Comparison of ENCODE assay signal across 22 cellular contexts in the genomic region with DNA sequence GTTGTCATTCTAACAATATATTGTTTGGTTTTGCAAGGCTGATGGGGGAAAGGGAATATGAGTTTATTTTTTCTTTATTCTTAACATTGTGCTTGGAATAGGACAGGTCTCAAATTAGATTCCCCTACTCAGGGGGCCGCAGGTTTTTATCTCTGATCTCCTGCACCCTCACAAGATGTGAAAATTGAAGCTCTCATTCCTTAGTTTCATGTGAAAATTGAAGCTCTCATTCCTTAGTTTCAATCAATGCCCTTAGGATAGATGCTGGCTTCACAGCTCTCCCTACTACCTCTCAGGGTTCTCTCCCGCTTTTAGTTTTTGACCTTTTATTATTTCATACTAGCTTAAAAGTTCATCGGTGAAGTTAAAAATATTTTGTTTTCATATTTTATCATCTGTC. TPM values are rescaled to one million over a fixed set of nuclear protein-coding genes. Genes with fewer than 3 reads are reported as not detected.
A peak's percentile ranks its signal among the peaks of the same experiment; 100 is the strongest.
DNase-seq lines count a peak whose midpoint lies in the region; ATAC-seq and TF ChIP-seq lines count a peak whose summit lies in the region.
"Had no signal": no experiment of that assay in that cellular context is flagged by ENCODE, and none has a peak within 500 bp of the region (broad histone marks: within the 10 kb centered on the region; RNA-seq: fewer than 3 reads in every experiment).

No MANE protein-coding gene starts in this region.

- peaks cover 9% of the 10 kb centered on the region for H3K36me3 ChIP-seq in mammary epithelial cell (ENCODE audit: insufficient read depth, low read length)
- peaks cover 22% of the 10 kb centered on the region for H3K36me3 ChIP-seq in SJSA1

- CTCF ChIA-PET in MCF 10A (lab: Yijun Ruan, JAX) (interaction anchor here (0.7 to 2.0 kb wide), 4 partner anchors 10 to 679 kb away, joined by 3 to 9 read pairs (median 4); no protein-coding TSS in a partner anchor), mammary epithelial cell (lab: Charles Lee; ENCODE audit: low non-redundant PET) (no interaction called here)

- WGBS in mammary epithelial cell (ENCODE audit: low coverage, missing lambda C conversion rate), result 88% methylated on average over 3 of the region's 3 CpGs

- POLR2A ChIA-PET in MCF 10A (lab: Yijun Ruan, JAX), result interaction anchor here (0.6 to 3.8 kb wide), 5 partner anchors 9 to 1480 kb away, joined by 3 to 67 read pairs (median 3); partner anchors contain the start of gene NEIL3

- in situ Hi-C loops in mammary epithelial cell (cut with MboI; ENCODE audit: low sequenced_read_pairs in 2 of 2), result no loop called here

- H3K4me2 ChIP-seq in mammary epithelial cell (ENCODE audit: insufficient read depth, low read depth, low read length), result no peak overlapping the region
- H3K4me2 ChIP-seq: GM23338 had no signal

- H3K36me3 Mint-ChIP-seq in MCF 10A (ENCODE audit: insufficient read depth, unreplicated experiment), result no peaks in the 10 kb centered on the region
- H3K36me3 Mint-ChIP-seq in endothelial cell (ENCODE audit: low read depth, unreplicated experiment), result no peaks in the 10 kb centered on the region
- H3K36me3 Mint-ChIP-seq in stimulated activated effector memory CD8-positive, alpha-beta T cell treated with anti-CD3 and anti-CD28 coated beads, Interleukin-12 subunit alpha, Interleukin-12 subunit beta, amount 100 ng/mL, for 72 hours, result no peaks in the 10 kb centered on the region
- peaks cover 23% of the 10 kb centered on the region for H3K36me3 Mint-ChIP-seq in type B pancreatic cell

- H3K27me3 ChIP-seq in mammary epithelial cell (ENCODE audit: insufficient read depth, low read length) (no peaks in the 10 kb centered on the region), SJSA1 (replicated peaks) (no peaks in the 10 kb centered on the region)
- H3K27me3 ChIP-seq: BE2C had no signal

- H3K9me3 Mint-ChIP-seq in MCF 10A (ENCODE audit: unreplicated experiment), result no peaks in the 10 kb centered on the region
- no peaks in the 10 kb centered on the region for H3K9me3 Mint-ChIP-seq in endothelial cell (ENCODE audit: unreplicated experiment)
- H3K9me3 Mint-ChIP-seq in stimulated activated effector memory CD8-positive, alpha-beta T cell treated with anti-CD3 and anti-CD28 coated beads, Interleukin-12 subunit alpha, Interleukin-12 subunit beta, amount 100 ng/mL, for 72 hours, result no peaks in the 10 kb centered on the region
- peaks cover 4% of the 10 kb centered on the region for H3K9me3 Mint-ChIP-seq in type B pancreatic cell
- H3K9me3 Mint-ChIP-seq: GM23338 had no signal

- intact Hi-C loops in MCF 10A (cut with micrococcal nuclease), result no loop called here
- intact Hi-C loops in mammary epithelial cell (cut with micrococcal nuclease), result no loop called here

- DNase-seq in MCF 10A (ENCODE audit: unreplicated experiment) (no peak), mammary epithelial cell (no peak), SJSA1 (ENCODE audit: low read depth in 1 of 2, low spot score in 2 of 2) (no peak), endothelial cell (ENCODE audit: low spot score) (no peak), type B pancreatic cell (ENCODE audit: extremely low spot score, unreplicated experiment) (no peak), cerebellar nuclear complex (lab: John Stamatoyannopoulos, UW) (no peak)
- DNase-seq in stimulated activated effector memory CD8-positive, alpha-beta T cell treated with anti-CD3 and anti-CD28 coated beads, Interleukin-12 subunit alpha, Interleukin-12 subunit beta, amount 100 ng/mL, for 72 hours (ENCODE audit: low spot score in 2 of 2), result no peak
- DNase-seq: BE2C, DMS79, KBM-7, NCI-H1092 treated with DMSO at 0.1 percent for 48 hours, NCI-H146, NCI-H2029, NCI-H226, NCI-H524 treated with DMSO at 0.1 percent for 48 hours, NCI-H82, SIG-M5 had no signal

- no peaks in the 10 kb centered on the region for H3K9me3 ChIP-seq in mammary epithelial cell (replicated peaks; ENCODE audit: insufficient read depth, low read length)
- no peaks in the 10 kb centered on the region for H3K9me3 ChIP-seq in SJSA1 (replicated peaks)
- H3K9me3 ChIP-seq: BE2C had no signal

- dilution Hi-C loops in mammary epithelial cell (cut with HindIII; ENCODE audit: low sequenced_read_pairs), result no loop called here

- no peak for ATAC-seq in stimulated activated effector memory CD8-positive, alpha-beta T cell treated with anti-CD3 and anti-CD28 coated beads, Interleukin-12 subunit alpha, Interleukin-12 subunit beta, amount 100 ng/mL, for 72 hours
- no peak for ATAC-seq in HG02623 (IDR thresholded peaks at IDR 0.05; ENCODE audit: unreplicated experiment)
- ATAC-seq: GM23338, HepG2, Panc1 had no signal

- no TSS peak for BruUV-seq in MCF 10A (replicated peaks; lab: Mats Ljungman, UMichigan)
- BruUV-seq in mammary epithelial cell (replicated peaks; lab: Mats Ljungman, UMichigan), result no TSS peak

- H2AFZ ChIP-seq in mammary epithelial cell (ENCODE audit: low read depth, low read length), result no peak overlapping the region
- H2AFZ ChIP-seq: GM23338 had no signal

- TF ChIP-seq CTCF in MCF 10A (IDR thresholded peaks at IDR 0.05; ENCODE audit: unreplicated experiment) (no peak), mammary epithelial cell (conservative IDR thresholded peaks at IDR 0.05 in 1 of 2, IDR thresholded peaks at IDR 0.05 in 1 of 2; ENCODE audit: extremely low read depth in 1 of 2, insufficient read depth in 1 of 2, low read depth in 1 of 2, low read length in 2 of 2) (no peak), endothelial cell (IDR thresholded peaks at IDR 0.05; ENCODE audit: unreplicated experiment) (no peak), type B pancreatic cell (conservative IDR thresholded peaks at IDR 0.05) (no peak)

- no peak overlapping the region for H3K9ac ChIP-seq in mammary epithelial cell (ENCODE audit: insufficient read depth, low read length)

- peaks cover 49% of the 10 kb centered on the region for H3K4me1 Mint-ChIP-seq in MCF 10A (ENCODE audit: insufficient read depth, unreplicated experiment)
- H3K4me1 Mint-ChIP-seq in endothelial cell (ENCODE audit: unreplicated experiment), result no peaks in the 10 kb centered on the region
- peaks cover 37% of the 10 kb centered on the region for H3K4me1 Mint-ChIP-seq in stimulated activated effector memory CD8-positive, alpha-beta T cell treated with anti-CD3 and anti-CD28 coated beads, Interleukin-12 subunit alpha, Interleukin-12 subunit beta, amount 100 ng/mL, for 72 hours
- peaks cover 5% of the 10 kb centered on the region for H3K4me1 Mint-ChIP-seq in type B pancreatic cell (ENCODE audit: unreplicated experiment)

- H3K27ac ChIP-seq in mammary epithelial cell (ENCODE audit: insufficient read depth, low read depth, low read length) (no peak overlapping the region), SJSA1 (peak overlapping the region; percentile 18; the same call in 1 of the 2 replicates)
- H3K27ac ChIP-seq: HL-60 had no signal

- peaks cover 67% of the 10 kb centered on the region for H3K79me2 ChIP-seq in mammary epithelial cell (ENCODE audit: insufficient read depth, low read length)

- H3K4me3 ChIP-seq in mammary epithelial cell (replicated peaks in 1 of 3; ENCODE audit: insufficient read depth in 1 of 3, low read depth in 2 of 3, low read length in 3 of 3) (no peak overlapping the region), SJSA1 (no peak overlapping the region)
- H3K4me3 ChIP-seq: GM23338 had no signal

- H3K4me1 ChIP-seq in mammary epithelial cell (ENCODE audit: insufficient read depth, low read length) (no peaks in the 10 kb centered on the region), SJSA1 (replicated peaks) (peaks cover 16% of the 10 kb centered on the region)

- peak overlapping the region; percentile 92 for H3K27ac Mint-ChIP-seq in MCF 10A (ENCODE audit: low read depth, unreplicated experiment)
- H3K27ac Mint-ChIP-seq in endothelial cell (ENCODE audit: unreplicated experiment), result peak overlapping the region; percentile 14
- H3K27ac Mint-ChIP-seq in stimulated activated effector memory CD8-positive, alpha-beta T cell treated with anti-CD3 and anti-CD28 coated beads, Interleukin-12 subunit alpha, Interleukin-12 subunit beta, amount 100 ng/mL, for 72 hours, result peak overlapping the region; percentile 48
- H3K27ac Mint-ChIP-seq in type B pancreatic cell, result no peak overlapping the region

- H3K4me3 Mint-ChIP-seq in MCF 10A (ENCODE audit: unreplicated experiment) (peak overlapping the region; percentile 60), endothelial cell (ENCODE audit: unreplicated experiment) (no peak overlapping the region), type B pancreatic cell (no peak overlapping the region)
- no peak overlapping the region for H3K4me3 Mint-ChIP-seq in stimulated activated effector memory CD8-positive, alpha-beta T cell treated with anti-CD3 and anti-CD28 coated beads, Interleukin-12 subunit alpha, Interleukin-12 subunit beta, amount 100 ng/mL, for 72 hours
- H3K4me3 Mint-ChIP-seq: GM23338 had no signal

- H3K27me3 Mint-ChIP-seq in MCF 10A (ENCODE audit: insufficient read depth, unreplicated experiment) (no peaks in the 10 kb centered on the region), endothelial cell (ENCODE audit: unreplicated experiment) (no peaks in the 10 kb centered on the region), type B pancreatic cell (no peaks in the 10 kb centered on the region)

- no peaks in the 10 kb centered on the region for H4K20me1 ChIP-seq in mammary epithelial cell (ENCODE audit: insufficient read depth, low read length)

RNA-seq across cellular contexts. Expression of gene NEIL3, which starts 12.0 kb away (rescaled TPM):
- total RNA-seq in MCF 10A (2022) (3.4 and 5.8 TPM in 2 replicates), mammary epithelial cell (1 to 10 TPM; 1.2 to 7.5 TPM), endothelial cell (ENCODE audit: unreplicated experiment) (1.7 TPM), type B pancreatic cell (ENCODE audit: low replicate concordance) (4.0 and 10.1 TPM in 2 replicates)
- polyA plus RNA-seq in mammary epithelial cell, result 9.8 TPM
- 8.7 TPM for polyA minus RNA-seq in mammary epithelial cell
- 26.8 and 27.3 TPM in 2 replicates for total RNA-seq in SJSA1 (2014; rRNA removed; shearing (Covaris generic))
